ENCODE assay signal across 8 cellular contexts in genomic region chrX:133921764-133922389, GRCh38.
A peak's percentile ranks its signal among the peaks of the same experiment; 100 is the strongest.
DNase-seq lines count a peak whose midpoint lies in the region; ATAC-seq lines count a peak whose summit lies in the region.

No MANE protein-coding gene starts in this region.

- H3K27me3 Mint-ChIP-seq in activated naive CD4-positive, alpha-beta T cell treated with anti-CD3 and anti-CD28 coated beads, Interleukin-2, amount 10 ng/mL, durations not matched to agents 7 days and 5 days = no peaks in the 10 kb centered on the region
- peaks cover 2 to 5% (median 2%) of the 10 kb centered on the region in 3 donors for H3K27me3 Mint-ChIP-seq in immature natural killer cell (ENCODE audit: low read depth in 3 of 3)
- H3K27me3 Mint-ChIP-seq in stimulated activated naive CD8-positive, alpha-beta T cell treated with anti-CD3 and anti-CD28 coated beads, Interleukin-15, amount 100 ng/mL, for 72 hours = no peaks in the 10 kb centered on the region

- peaks cover 26% of the 10 kb centered on the region for H3K4me1 Mint-ChIP-seq in activated naive CD4-positive, alpha-beta T cell treated with anti-CD3 and anti-CD28 coated beads, Interleukin-2, amount 10 ng/mL, durations not matched to agents 7 days and 5 days
- H3K4me1 Mint-ChIP-seq in immature natural killer cell = peaks cover 13 to 17% of the 10 kb centered on the region in 2 donors
- H3K4me1 Mint-ChIP-seq in stimulated activated naive CD8-positive, alpha-beta T cell treated with anti-CD3 and anti-CD28 coated beads, Interleukin-15, amount 100 ng/mL, for 72 hours = peaks cover 10% of the 10 kb centered on the region

- intact Hi-C loops in Right ventricle myocardium inferior (cut with DNase I) = loop anchor here (5.0 kb wide), 1 partner anchor 130 kb away; no protein-coding TSS in a partner anchor
- intact Hi-C loops in cardiac septum (cut with DNase I) = loop anchor here (5.0 kb wide), 1 partner anchor 130 kb away; no protein-coding TSS in a partner anchor

- H3K9me3 Mint-ChIP-seq in activated naive CD4-positive, alpha-beta T cell treated with anti-CD3 and anti-CD28 coated beads, Interleukin-2, amount 10 ng/mL, durations not matched to agents 7 days and 5 days = peaks cover 3% of the 10 kb centered on the region
- peaks cover 0 to 5% (median 0%) of the 10 kb centered on the region in 6 donors for H3K9me3 Mint-ChIP-seq in immature natural killer cell
- H3K9me3 Mint-ChIP-seq in stimulated activated naive CD8-positive, alpha-beta T cell treated with anti-CD3 and anti-CD28 coated beads, Interleukin-15, amount 100 ng/mL, for 72 hours = no peaks in the 10 kb centered on the region

- no peaks in the 10 kb centered on the region for H3K36me3 Mint-ChIP-seq in activated naive CD4-positive, alpha-beta T cell treated with anti-CD3 and anti-CD28 coated beads, Interleukin-2, amount 10 ng/mL, durations not matched to agents 7 days and 5 days
- no peaks in the 10 kb centered on the region for H3K36me3 Mint-ChIP-seq in immature natural killer cell

- CTCF ChIA-PET in activated naive CD4-positive, alpha-beta T cell treated with anti-CD3 and anti-CD28 coated beads, Interleukin-2, amount 10 ng/mL, durations not matched to agents 7 days and 5 days (lab: Charles Lee) = interaction anchor here (0.7 to 2.8 kb wide), 6 partner anchors 12 to 474 kb away, joined by 3 to 20 read pairs (median 4); no protein-coding TSS in a partner anchor

- H3K4me3 Mint-ChIP-seq in activated naive CD4-positive, alpha-beta T cell treated with anti-CD3 and anti-CD28 coated beads, Interleukin-2, amount 10 ng/mL, durations not matched to agents 7 days and 5 days = no peak overlapping the region
- H3K4me3 Mint-ChIP-seq in immature natural killer cell = no peak overlapping the region
- H3K4me3 Mint-ChIP-seq in stimulated activated naive CD8-positive, alpha-beta T cell treated with anti-CD3 and anti-CD28 coated beads, Interleukin-15, amount 100 ng/mL, for 72 hours = no peak overlapping the region

- ATAC-seq in Right ventricle myocardium inferior (peak; percentile 10), HG03039 (IDR thresholded peaks at IDR 0.05; ENCODE audit: unreplicated experiment) (peak; percentile 62)
- ATAC-seq in stimulated activated naive CD8-positive, alpha-beta T cell treated with anti-CD3 and anti-CD28 coated beads, Interleukin-15, amount 100 ng/mL, for 72 hours = no peak

- no peak overlapping the region for H3K27ac Mint-ChIP-seq in activated naive CD4-positive, alpha-beta T cell treated with anti-CD3 and anti-CD28 coated beads, Interleukin-2, amount 10 ng/mL, durations not matched to agents 7 days and 5 days
- no peak overlapping the region for H3K27ac Mint-ChIP-seq in immature natural killer cell
- H3K27ac Mint-ChIP-seq in stimulated activated naive CD8-positive, alpha-beta T cell treated with anti-CD3 and anti-CD28 coated beads, Interleukin-15, amount 100 ng/mL, for 72 hours = no peak overlapping the region

- no peak for DNase-seq in Right ventricle myocardium inferior (ENCODE audit: missing footprints)
- no peak for DNase-seq in cardiac septum (ENCODE audit: low spot score)
- DNase-seq in NCI-H82 treated with DMSO at 0.1 percent for 48 hours (lab: John Stamatoyannopoulos, UW; ENCODE audit: unreplicated experiment) = peak; percentile 56
- peak; percentile 47 for DNase-seq in activated naive CD4-positive, alpha-beta T cell treated with anti-CD3 and anti-CD28 coated beads, Interleukin-2, amount 10 ng/mL, durations not matched to agents 7 days and 5 days
- peak in 2 of 3 donors; percentile 7 to 14 for DNase-seq in immature natural killer cell
- peak; percentile 12 to 32 for DNase-seq in stimulated activated naive CD8-positive, alpha-beta T cell treated with anti-CD3 and anti-CD28 coated beads, Interleukin-15, amount 100 ng/mL, for 72 hours
- DNase-seq in DMS79 treated with DMSO at 0.1 percent for 48 hours (lab: John Stamatoyannopoulos, UW) = no peak

Comparison
In these comparisons a context has a peak if more than half of its experiments do, and no peak if none do; other contexts are left out.
1. DNase-seq: peak in NCI-H82 treated with DMSO at 0.1 percent for 48 hours (single experiment), activated naive CD4-positive, alpha-beta T cell treated with anti-CD3 and anti-CD28 coated beads, Interleukin-2, amount 10 ng/mL, durations not matched to agents 7 days and 5 days (single experiment), immature natural killer cell (2 of 3) and stimulated activated naive CD8-positive, alpha-beta T cell treated with anti-CD3 and anti-CD28 coated beads, Interleukin-15, amount 100 ng/mL, for 72 hours (2 of 2); none in Right ventricle myocardium inferior (single experiment), cardiac septum (single experiment) and DMS79 treated with DMSO at 0.1 percent for 48 hours (single experiment).